1 cellular context compared by ENCODE assay signal in genomic region chr17:520447-521167, GRCh38.
TF ChIP-seq lines count a peak whose summit lies in the region.

No MANE protein-coding gene starts in this region.

TF ChIP-seq in GM23338, 12 proteins besides CTCF, POLR2A, EP300 and RAD21 (continued from another document):
- TF ChIP-seq JUNB (IDR thresholded peaks at IDR 0.05; ENCODE audit: unreplicated experiment) (no peak), STAT1 (IDR thresholded peaks at IDR 0.05; ENCODE audit: unreplicated experiment) (no peak), EZH2 (IDR thresholded peaks at IDR 0.05; ENCODE audit: low read depth, unreplicated experiment) (no peak)
TF ChIP-seq in GM23338: peak in this region for 0.
